Comparison of ENCODE assay signal across 8 cellular contexts in genomic region chr16:30395992-30396560, GRCh38. TPM values are rescaled to one million over a fixed set of nuclear protein-coding genes. Genes with fewer than 3 reads are reported as not detected.
DNase-seq lines count a peak whose midpoint lies in the region; ATAC-seq and TF ChIP-seq lines count a peak whose summit lies in the region.

No MANE protein-coding gene starts in this region.

- no CpG with 5 or more reads among the region's 13 CpGs for WGBS in trophoblast cell (ENCODE audit: extremely low coverage, insufficient coverage, insufficient read length)

- H2AFZ ChIP-seq in PC-3 (ENCODE audit: low read length) (peak overlapping the region; percentile 66), trophoblast cell (ENCODE audit: insufficient read depth, low read length, poor library complexity) (peak overlapping the region; percentile 19)

- H3K9me2 ChIP-seq in PC-3 (replicated peaks; ENCODE audit: low read length): no peaks in the 10 kb centered on the region

- no peaks in the 10 kb centered on the region for H4K20me1 ChIP-seq in PC-3 (ENCODE audit: low read length)

- peaks cover 32% of the 10 kb centered on the region for H3K4me1 Mint-ChIP-seq in endothelial cell (ENCODE audit: unreplicated experiment)

- DNase-seq in NCI-H510A treated with DMSO at 0.1 percent for 48 hours (lab: John Stamatoyannopoulos, UW): peak; percentile 50
- no peak for DNase-seq in NCI-H510A (lab: John Stamatoyannopoulos, UW)
- no peak for DNase-seq in PC-3
- DNase-seq in endothelial cell (ENCODE audit: low spot score): no peak
- no peak for DNase-seq in trophoblast cell
- DNase-seq in NCI-H1930 (lab: John Stamatoyannopoulos, UW): no peak
- DNase-seq in HuH-7.5 (ENCODE audit: low spot score): no peak
- DNase-seq in DMS153 (lab: John Stamatoyannopoulos, UW): no peak

- no peak for TF ChIP-seq CTCF in PC-3 (conservative IDR thresholded peaks at IDR 0.05; ENCODE audit: low read depth, low read length)
- TF ChIP-seq CTCF in endothelial cell (IDR thresholded peaks at IDR 0.05; ENCODE audit: unreplicated experiment): no peak

- H3K79me1 ChIP-seq in trophoblast cell (ENCODE audit: low read length): peaks cover 32% of the 10 kb centered on the region

- POLR2A ChIA-PET in PC-3 (lab: Charles Lee; ENCODE audit: unreplicated experiment): interaction anchor here (0.6 kb wide), 1 partner anchor 352 kb away, joined by 4 read pairs; the partner anchor contains the start of gene PHKG2

- H3K4me3 ChIP-seq in PC-3 (ENCODE audit: low read length) (peak overlapping the region; percentile 84), trophoblast cell (ENCODE audit: low read depth, low read length) (peak overlapping the region; percentile 92)

- H2BK5ac ChIP-seq in trophoblast cell (ENCODE audit: low read depth, low read length, poor library complexity): no peak overlapping the region

- H3K4me2 ChIP-seq in PC-3 (ENCODE audit: low read length): peak overlapping the region; percentile 93
- peak overlapping the region; percentile 80 for H3K4me2 ChIP-seq in trophoblast cell (ENCODE audit: low read length)

- peak overlapping the region; percentile 89 for H2AK5ac ChIP-seq in trophoblast cell (ENCODE audit: low read length)

- peak overlapping the region; percentile 68 for H3K9ac ChIP-seq in PC-3 (ENCODE audit: low read length)
- H3K9ac ChIP-seq in trophoblast cell (ENCODE audit: low read length): peak overlapping the region; percentile 71

- peaks cover 20% of the 10 kb centered on the region for H3K79me2 ChIP-seq in PC-3 (ENCODE audit: low read length)
- peaks cover 19% of the 10 kb centered on the region for H3K79me2 ChIP-seq in trophoblast cell (ENCODE audit: control insufficient read depth, insufficient read depth, low read length, poor library complexity)

- H3K9me3 ChIP-seq in PC-3 (ENCODE audit: low read length) (no peaks in the 10 kb centered on the region), trophoblast cell (ENCODE audit: insufficient read depth, low read depth, low read length) (no peaks in the 10 kb centered on the region)

- H4K12ac ChIP-seq in trophoblast cell (ENCODE audit: low read depth, low read length): peak overlapping the region; percentile 97

- H2BK12ac ChIP-seq in trophoblast cell (ENCODE audit: low read length): no peak overlapping the region

- H2BK120ac ChIP-seq in trophoblast cell (ENCODE audit: insufficient read depth, low read length, poor library complexity): peak overlapping the region; percentile 19

- no peaks in the 10 kb centered on the region for H3K27me3 ChIP-seq in PC-3 (ENCODE audit: low read length)
- no peaks in the 10 kb centered on the region for H3K27me3 ChIP-seq in trophoblast cell (ENCODE audit: insufficient read depth, low read length)

- H3K27ac ChIP-seq in PC-3 (ENCODE audit: low read length) (0 out of 2 replicates have a peak overlapping the region, but pooled peaks have one; percentile 4), trophoblast cell (ENCODE audit: low read depth, low read length) (peak overlapping the region; percentile 97)

- H4K8ac ChIP-seq in trophoblast cell (ENCODE audit: low read depth, low read length): peak overlapping the region; percentile 79

- peak overlapping the region; percentile 57 for H3K18ac ChIP-seq in trophoblast cell (ENCODE audit: low read length)

- H3K36me3 ChIP-seq in PC-3 (ENCODE audit: low read depth, low read length): no peaks in the 10 kb centered on the region
- H3K36me3 ChIP-seq in trophoblast cell (ENCODE audit: control insufficient read depth in 1 of 2, insufficient read depth in 2 of 2, low read length in 2 of 2): peaks cover 19 to 20% of the 10 kb centered on the region in 2 experiments

- peak overlapping the region; percentile 96 for H4K91ac ChIP-seq in trophoblast cell (ENCODE audit: low read depth, low read length)

- H3K23ac ChIP-seq in trophoblast cell (ENCODE audit: low read length): no peak overlapping the region

- no peaks in the 10 kb centered on the region for H3F3A ChIP-seq in PC-3 (ENCODE audit: low read length, unreplicated experiment)

- no peak for ATAC-seq in PC-3

- H3K4me3 Mint-ChIP-seq in endothelial cell (ENCODE audit: unreplicated experiment): peak overlapping the region; percentile 97

- no peaks in the 10 kb centered on the region for H3K9me3 Mint-ChIP-seq in endothelial cell (ENCODE audit: unreplicated experiment)

- peak overlapping the region; percentile 90 for H3K27ac Mint-ChIP-seq in endothelial cell (ENCODE audit: unreplicated experiment)

- peaks cover 21% of the 10 kb centered on the region for H3K27me3 Mint-ChIP-seq in endothelial cell (ENCODE audit: unreplicated experiment)

- TSS peak; percentile 44 for BruUV-seq in PC-3 (replicated peaks; lab: Mats Ljungman, UMichigan)

- peak overlapping the region; percentile 56 for H3K4ac ChIP-seq in trophoblast cell (ENCODE audit: low read depth, low read length)

- CTCF ChIA-PET in PC-3 (lab: Charles Lee): interaction anchor here (0.8 kb wide), 1 partner anchor 13 kb away, joined by 4 read pairs; no protein-coding TSS in a partner anchor

- peaks cover 13% of the 10 kb centered on the region for H3K36me3 Mint-ChIP-seq in endothelial cell (ENCODE audit: low read depth, unreplicated experiment)

- peak overlapping the region; percentile 43 for H3K14ac ChIP-seq in trophoblast cell (ENCODE audit: low read length)

- H3K4me1 ChIP-seq in PC-3 (ENCODE audit: insufficient read depth, low read length) (0 out of 2 replicates have a peak, but pooled peaks cover 4% of the 10 kb centered on the region), trophoblast cell (ENCODE audit: control insufficient read depth in 1 of 2, insufficient read depth in 2 of 2, low read length in 2 of 2) (peaks cover 14 to 18% of the 10 kb centered on the region in 2 experiments)

- intact Hi-C loops in PC-3 (cut with micrococcal nuclease): loop anchor here (2.0 kb wide), 1 partner anchor 17 kb away; no protein-coding TSS in a partner anchor

RNA-seq across cellular contexts. Expression of gene ZNF48, which starts 0.9 kb away (rescaled TPM):
- 8.9 and 14.2 TPM in 2 replicates for total RNA-seq in PC-3 (2014; rRNA removed)
- 40.4 TPM for total RNA-seq in endothelial cell (ENCODE audit: unreplicated experiment)
- 11.6 and 12.1 TPM in 2 replicates for polyA plus RNA-seq in trophoblast cell (2013)

RNA-seq across cellular contexts. Expression of gene ZNF771, which starts 11.3 kb away (rescaled TPM):
- total RNA-seq in PC-3 (2014; rRNA removed): 3.6 and 4.3 TPM in 2 replicates
- total RNA-seq in endothelial cell (ENCODE audit: unreplicated experiment): 16.3 TPM
- polyA plus RNA-seq in trophoblast cell (2013): 4.8 TPM in 2 replicates

RNA-seq across cellular contexts. Expression of gene SEPTIN1, which starts 13.7 kb away (rescaled TPM):
- total RNA-seq in PC-3 (2014; rRNA removed): 0.55 TPM in 1 of 2 replicates, not detected in the other
- 1.6 TPM for total RNA-seq in endothelial cell (ENCODE audit: unreplicated experiment)
- 1.3 and 1.5 TPM in 2 replicates for polyA plus RNA-seq in trophoblast cell (2013)

RNA-seq across cellular contexts. Expression of gene MYL11, which starts 21.5 kb away (rescaled TPM):
- total RNA-seq in PC-3 (2014; rRNA removed) (not detected in 2 replicates), endothelial cell (ENCODE audit: unreplicated experiment) (0.85 TPM)
- polyA plus RNA-seq in trophoblast cell (2013): 4.0 and 5.0 TPM in 2 replicates

RNA-seq across cellular contexts. Expression of gene TBC1D10B, which starts 25.8 kb away (rescaled TPM):
- 36.0 and 52.4 TPM in 2 replicates for total RNA-seq in PC-3 (2014; rRNA removed)
- total RNA-seq in endothelial cell (ENCODE audit: unreplicated experiment): 62.4 TPM
- 29.4 and 29.9 TPM in 2 replicates for polyA plus RNA-seq in trophoblast cell (2013)
